Comparison of ENCODE assay signal across 1 cellular context in the genomic region with DNA sequence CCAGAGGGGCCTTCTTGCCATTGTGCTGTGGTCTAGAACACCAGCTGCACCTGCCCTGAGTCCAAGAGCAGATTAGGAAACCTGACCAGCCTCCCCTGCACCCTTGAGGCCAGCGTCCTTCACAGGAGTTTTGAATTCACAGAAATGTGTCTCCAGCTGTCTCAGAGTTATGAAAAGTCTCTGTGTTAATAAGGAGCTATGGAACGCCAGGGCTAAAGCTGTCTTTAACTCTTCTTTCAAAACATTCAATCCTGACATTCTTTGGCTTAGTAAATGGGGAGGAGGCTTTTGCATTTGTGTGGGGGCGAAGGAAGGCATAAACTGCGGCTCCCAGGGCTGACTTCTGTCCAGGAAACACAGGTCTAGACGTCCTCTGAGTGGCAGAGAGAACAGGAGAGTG.
TF ChIP-seq lines count a peak whose summit lies in the region.

No MANE protein-coding gene starts in this region.

TF ChIP-seq in K562, 482 proteins besides CTCF, POLR2A, EP300 and RAD21 (continued from another document):
- TF ChIP-seq, protein P1, sequence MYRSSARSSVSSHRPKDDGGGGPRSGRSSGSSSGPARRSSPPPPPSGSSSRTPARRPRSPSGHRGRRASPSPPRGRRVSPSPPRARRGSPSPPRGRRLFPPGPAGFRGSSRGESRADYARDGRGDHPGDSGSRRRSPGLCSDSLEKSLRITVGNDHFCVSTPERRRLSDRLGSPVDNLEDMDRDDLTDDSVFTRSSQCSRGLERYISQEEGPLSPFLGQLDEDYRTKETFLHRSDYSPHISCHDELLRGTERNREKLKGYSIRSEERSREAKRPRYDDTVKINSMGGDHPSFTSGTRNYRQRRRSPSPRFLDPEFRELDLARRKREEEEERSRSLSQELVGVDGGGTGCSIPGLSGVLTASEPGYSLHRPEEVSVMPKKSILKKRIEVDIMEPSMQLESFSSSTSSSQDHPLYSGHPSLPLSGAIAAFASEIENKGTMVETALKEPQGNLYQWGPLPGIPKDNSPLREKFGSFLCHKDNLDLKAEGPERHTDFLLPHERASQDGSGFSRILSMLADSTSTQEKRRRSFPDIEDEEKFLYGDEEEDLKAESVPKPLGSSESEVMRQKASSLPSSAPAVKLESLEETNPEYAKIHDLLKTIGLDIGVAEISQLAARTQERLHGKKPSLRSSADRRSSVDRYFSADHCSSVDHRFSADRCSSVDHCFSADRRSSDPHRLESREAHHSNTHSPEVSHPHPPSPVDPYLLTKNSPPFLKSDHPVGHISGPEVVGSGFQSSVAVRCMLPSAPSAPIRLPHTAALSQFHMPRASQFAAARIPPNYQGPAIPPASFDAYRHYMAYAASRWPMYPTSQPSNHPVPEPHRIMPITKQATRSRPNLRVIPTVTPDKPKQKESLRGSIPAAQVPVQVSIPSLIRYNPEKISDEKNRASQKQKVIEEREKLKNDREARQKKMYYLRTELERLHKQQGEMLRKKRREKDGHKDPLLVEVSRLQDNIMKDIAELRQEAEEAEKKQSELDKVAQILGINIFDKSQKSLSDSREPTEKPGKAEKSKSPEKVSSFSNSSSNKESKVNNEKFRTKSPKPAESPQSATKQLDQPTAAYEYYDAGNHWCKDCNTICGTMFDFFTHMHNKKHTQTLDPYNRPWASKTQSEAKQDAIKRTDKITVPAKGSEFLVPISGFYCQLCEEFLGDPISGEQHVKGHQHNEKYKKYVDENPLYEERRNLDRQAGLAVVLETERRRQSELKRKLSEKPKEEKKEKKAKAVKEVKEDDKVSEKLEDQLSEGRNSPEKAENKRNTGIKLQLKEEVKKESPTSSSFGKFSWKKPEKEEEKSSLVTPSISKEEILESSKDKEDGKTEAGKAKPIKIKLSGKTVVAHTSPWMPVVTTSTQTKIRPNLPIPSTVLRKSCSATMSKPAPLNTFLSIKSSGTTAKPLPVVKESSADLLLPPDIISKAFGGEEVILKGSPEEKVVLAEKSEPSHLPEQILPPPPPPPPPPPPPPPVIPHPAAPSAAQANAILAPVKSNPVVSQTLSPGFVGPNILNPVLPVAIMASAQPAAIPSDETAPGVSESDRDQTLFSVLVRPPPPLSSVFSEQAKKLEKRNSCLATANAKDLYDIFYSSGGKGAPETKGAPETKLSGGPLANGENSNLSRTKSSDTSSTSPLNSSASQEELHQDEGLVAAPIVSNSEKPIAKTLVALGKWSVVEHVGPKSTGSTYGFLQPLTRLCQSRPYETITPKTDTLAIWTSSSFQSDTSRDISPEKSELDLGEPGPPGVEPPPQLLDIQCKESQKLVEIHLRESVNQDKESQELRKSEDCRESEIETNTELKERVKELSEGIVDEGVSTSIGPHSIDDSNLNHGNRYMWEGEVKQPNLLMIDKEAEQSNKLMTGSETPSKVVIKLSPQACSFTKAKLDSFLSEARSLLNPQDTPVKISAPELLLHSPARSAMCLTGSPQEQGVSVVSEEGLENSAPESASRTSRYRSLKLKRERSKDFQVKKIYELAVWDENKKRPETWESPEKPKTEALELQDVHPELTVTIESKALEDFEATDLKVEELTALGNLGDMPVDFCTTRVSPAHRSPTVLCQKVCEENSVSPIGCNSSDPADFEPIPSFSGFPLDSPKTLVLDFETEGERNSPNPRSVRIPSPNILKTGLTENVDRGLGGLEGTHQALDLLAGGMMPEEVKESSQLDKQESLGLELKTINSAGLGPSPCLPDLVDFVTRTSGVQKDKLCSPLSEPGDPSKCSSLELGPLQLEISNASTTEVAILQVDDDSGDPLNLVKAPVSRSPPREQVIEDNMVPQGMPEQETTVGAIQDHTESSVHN (IDR thresholded peaks at IDR 0.05; ENCODE audit: borderline replicate concordance in 1 of 2, low read depth in 1 of 2) = no peak
- no peak for TF ChIP-seq FOXP1 (CRISPR knock-in tag; IDR thresholded peaks at IDR 0.05)
- TF ChIP-seq ZNF444 (CRISPR knock-in tag; IDR thresholded peaks at IDR 0.05) = no peak
- no peak for TF ChIP-seq BRF1 (IDR thresholded peaks at IDR 0.05; ENCODE audit: borderline replicate concordance, extremely low read depth, insufficient read length)
- no peak for TF ChIP-seq ZNF143 (CRISPR knock-in tag; IDR thresholded peaks at IDR 0.05)
- TF ChIP-seq, protein P2, sequence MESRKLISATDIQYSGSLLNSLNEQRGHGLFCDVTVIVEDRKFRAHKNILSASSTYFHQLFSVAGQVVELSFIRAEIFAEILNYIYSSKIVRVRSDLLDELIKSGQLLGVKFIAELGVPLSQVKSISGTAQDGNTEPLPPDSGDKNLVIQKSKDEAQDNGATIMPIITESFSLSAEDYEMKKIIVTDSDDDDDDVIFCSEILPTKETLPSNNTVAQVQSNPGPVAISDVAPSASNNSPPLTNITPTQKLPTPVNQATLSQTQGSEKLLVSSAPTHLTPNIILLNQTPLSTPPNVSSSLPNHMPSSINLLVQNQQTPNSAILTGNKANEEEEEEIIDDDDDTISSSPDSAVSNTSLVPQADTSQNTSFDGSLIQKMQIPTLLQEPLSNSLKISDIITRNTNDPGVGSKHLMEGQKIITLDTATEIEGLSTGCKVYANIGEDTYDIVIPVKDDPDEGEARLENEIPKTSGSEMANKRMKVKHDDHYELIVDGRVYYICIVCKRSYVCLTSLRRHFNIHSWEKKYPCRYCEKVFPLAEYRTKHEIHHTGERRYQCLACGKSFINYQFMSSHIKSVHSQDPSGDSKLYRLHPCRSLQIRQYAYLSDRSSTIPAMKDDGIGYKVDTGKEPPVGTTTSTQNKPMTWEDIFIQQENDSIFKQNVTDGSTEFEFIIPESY (CRISPR knock-in tag; IDR thresholded peaks at IDR 0.05) = no peak
